1 cellular context compared by ENCODE assay signal in genomic region chr11:71302534-71302909, GRCh38.
TF ChIP-seq lines count a peak whose summit lies in the region.

No MANE protein-coding gene starts in this region.

TF ChIP-seq in IMR-90, 13 proteins besides CTCF, POLR2A, EP300 and RAD21:
- no peak for TF ChIP-seq NFE2L2 (IDR thresholded peaks at IDR 0.05; ENCODE audit: low read depth, low read length)
- TF ChIP-seq CEBPB (IDR thresholded peaks at IDR 0.05; ENCODE audit: low read depth, low read length), result peak; percentile 77
